In the genomic region with DNA sequence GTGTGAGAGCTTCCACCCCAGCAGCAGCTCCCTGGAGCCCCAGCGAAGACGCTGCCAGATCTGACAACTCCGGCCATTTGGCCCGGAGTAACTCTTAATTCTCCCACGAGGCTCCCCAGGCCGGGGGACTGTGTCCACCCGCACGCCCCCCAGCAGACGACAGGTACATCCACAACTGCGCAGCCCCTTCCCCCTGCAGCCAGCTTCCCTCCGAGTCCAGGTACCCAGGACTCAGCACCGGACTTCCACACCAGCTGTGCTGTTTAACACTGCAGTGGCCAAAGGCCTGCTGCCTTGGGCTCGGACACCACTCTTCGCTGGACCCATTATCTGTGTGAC, we compare ENCODE assay signal across 1 cellular context.
TF ChIP-seq lines count a peak whose summit lies in the region.

No MANE protein-coding gene starts in this region.

TF ChIP-seq in GM12891, 5 proteins besides CTCF, POLR2A, EP300 and RAD21:
- TF ChIP-seq SPI1 (IDR thresholded peaks at IDR 0.05; ENCODE audit: low read depth, low read length) (no peak), POLR2AphosphoS5 (IDR thresholded peaks at IDR 0.05; ENCODE audit: low read depth, low read length) (no peak; the same call in 1 of the 2 replicates), PAX5 (IDR thresholded peaks at IDR 0.05; ENCODE audit: insufficient read depth, low read length, severe bottlenecking) (no peak), TAF1 (IDR thresholded peaks at IDR 0.05; ENCODE audit: low read depth, low read length) (no peak), POU2F2 (IDR thresholded peaks at IDR 0.05; ENCODE audit: low read depth, low read length) (no peak)
TF ChIP-seq in GM12891: peak in this region for 0.
